ENCODE assay signal across 2 cellular contexts in the genomic region with DNA sequence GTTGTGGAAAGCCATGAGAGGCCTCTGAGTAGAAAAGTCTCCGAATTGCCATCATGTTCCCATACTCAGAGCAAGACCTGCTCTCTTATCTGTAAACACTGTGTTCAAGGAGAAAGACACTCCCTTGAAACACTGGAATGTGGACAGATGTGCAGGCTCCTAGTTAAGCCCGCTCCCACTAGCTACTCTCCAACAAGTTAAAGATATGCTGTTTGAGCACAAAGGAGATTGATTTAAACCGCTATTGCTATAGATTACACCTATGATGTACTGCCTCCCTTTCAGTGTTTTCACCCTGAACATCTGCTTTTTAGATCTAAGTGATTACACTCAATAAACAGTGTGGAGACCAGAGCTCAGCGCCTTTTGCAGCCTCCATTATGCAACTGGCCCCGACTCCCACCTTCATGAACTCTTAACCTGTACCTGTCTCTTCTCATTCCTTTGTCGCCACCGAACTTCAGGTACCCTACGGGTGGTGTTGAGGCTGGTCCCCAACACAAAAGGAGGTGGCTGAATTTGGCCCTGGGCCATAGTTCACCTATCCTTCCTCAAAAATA.
TF ChIP-seq lines count a peak whose summit lies in the region.

No MANE protein-coding gene starts in this region.

TF ChIP-seq in HepG2, 621 proteins besides CTCF, POLR2A, EP300 and RAD21 (continues in another document):
- TF ChIP-seq ZNF335 (CRISPR knock-in tag; IDR thresholded peaks at IDR 0.05) (no peak), GLI4 (CRISPR knock-in tag; IDR thresholded peaks at IDR 0.05; ENCODE audit: borderline replicate concordance) (no peak), NONO (IDR thresholded peaks at IDR 0.05) (no peak), NONO (CRISPR knock-in tag; conservative IDR thresholded peaks at IDR 0.05) (no peak), NR2F6 (IDR thresholded peaks at IDR 0.05) (no peak), NR2F6 (CRISPR knock-in tag; IDR thresholded peaks at IDR 0.05) (peak; percentile 15; the same call in 1 of the 2 replicates), TGIF2 (CRISPR knock-in tag; IDR thresholded peaks at IDR 0.05) (no peak), KDM1A (CRISPR knock-in tag; IDR thresholded peaks at IDR 0.05) (no peak), ZNF816 (CRISPR knock-in tag; IDR thresholded peaks at IDR 0.05; ENCODE audit: borderline replicate concordance) (no peak), NFATC3 (CRISPR knock-in tag; IDR thresholded peaks at IDR 0.05) (no peak), POLR2AphosphoS2 (IDR thresholded peaks at IDR 0.05; ENCODE audit: low read depth, low read length) (no peak), ZNF30 (CRISPR knock-in tag; IDR thresholded peaks at IDR 0.05) (no peak)
- TF ChIP-seq, protein P1, sequence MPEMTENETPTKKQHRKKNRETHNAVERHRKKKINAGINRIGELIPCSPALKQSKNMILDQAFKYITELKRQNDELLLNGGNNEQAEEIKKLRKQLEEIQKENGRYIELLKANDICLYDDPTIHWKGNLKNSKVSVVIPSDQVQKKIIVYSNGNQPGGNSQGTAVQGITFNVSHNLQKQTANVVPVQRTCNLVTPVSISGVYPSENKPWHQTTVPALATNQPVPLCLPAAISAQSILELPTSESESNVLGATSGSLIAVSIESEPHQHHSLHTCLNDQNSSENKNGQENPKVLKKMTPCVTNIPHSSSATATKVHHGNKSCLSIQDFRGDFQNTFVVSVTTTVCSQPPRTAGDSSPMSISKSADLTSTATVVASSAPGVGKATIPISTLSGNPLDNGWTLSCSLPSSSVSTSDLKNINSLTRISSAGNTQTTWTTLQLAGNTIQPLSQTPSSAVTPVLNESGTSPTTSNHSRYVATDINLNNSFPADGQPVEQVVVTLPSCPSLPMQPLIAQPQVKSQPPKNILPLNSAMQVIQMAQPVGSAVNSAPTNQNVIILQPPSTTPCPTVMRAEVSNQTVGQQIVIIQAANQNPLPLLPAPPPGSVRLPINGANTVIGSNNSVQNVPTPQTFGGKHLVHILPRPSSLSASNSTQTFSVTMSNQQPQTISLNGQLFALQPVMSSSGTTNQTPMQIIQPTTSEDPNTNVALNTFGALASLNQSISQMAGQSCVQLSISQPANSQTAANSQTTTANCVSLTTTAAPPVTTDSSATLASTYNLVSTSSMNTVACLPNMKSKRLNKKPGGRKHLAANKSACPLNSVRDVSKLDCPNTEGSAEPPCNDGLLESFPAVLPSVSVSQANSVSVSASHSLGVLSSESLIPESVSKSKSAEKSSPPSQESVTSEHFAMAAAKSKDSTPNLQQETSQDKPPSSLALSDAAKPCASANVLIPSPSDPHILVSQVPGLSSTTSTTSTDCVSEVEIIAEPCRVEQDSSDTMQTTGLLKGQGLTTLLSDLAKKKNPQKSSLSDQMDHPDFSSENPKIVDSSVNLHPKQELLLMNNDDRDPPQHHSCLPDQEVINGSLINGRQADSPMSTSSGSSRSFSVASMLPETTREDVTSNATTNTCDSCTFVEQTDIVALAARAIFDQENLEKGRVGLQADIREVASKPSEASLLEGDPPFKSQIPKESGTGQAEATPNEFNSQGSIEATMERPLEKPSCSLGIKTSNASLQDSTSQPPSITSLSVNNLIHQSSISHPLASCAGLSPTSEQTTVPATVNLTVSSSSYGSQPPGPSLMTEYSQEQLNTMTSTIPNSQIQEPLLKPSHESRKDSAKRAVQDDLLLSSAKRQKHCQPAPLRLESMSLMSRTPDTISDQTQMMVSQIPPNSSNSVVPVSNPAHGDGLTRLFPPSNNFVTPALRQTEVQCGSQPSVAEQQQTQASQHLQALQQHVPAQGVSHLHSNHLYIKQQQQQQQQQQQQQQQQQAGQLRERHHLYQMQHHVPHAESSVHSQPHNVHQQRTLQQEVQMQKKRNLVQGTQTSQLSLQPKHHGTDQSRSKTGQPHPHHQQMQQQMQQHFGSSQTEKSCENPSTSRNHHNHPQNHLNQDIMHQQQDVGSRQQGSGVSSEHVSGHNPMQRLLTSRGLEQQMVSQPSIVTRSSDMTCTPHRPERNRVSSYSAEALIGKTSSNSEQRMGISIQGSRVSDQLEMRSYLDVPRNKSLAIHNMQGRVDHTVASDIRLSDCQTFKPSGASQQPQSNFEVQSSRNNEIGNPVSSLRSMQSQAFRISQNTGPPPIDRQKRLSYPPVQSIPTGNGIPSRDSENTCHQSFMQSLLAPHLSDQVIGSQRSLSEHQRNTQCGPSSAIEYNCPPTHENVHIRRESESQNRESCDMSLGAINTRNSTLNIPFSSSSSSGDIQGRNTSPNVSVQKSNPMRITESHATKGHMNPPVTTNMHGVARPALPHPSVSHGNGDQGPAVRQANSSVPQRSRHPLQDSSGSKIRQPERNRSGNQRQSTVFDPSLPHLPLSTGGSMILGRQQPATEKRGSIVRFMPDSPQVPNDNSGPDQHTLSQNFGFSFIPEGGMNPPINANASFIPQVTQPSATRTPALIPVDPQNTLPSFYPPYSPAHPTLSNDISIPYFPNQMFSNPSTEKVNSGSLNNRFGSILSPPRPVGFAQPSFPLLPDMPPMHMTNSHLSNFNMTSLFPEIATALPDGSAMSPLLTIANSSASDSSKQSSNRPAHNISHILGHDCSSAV (CRISPR knock-in tag; IDR thresholded peaks at IDR 0.05; ENCODE audit: borderline replicate concordance) = no peak
- TF ChIP-seq, protein P2, sequence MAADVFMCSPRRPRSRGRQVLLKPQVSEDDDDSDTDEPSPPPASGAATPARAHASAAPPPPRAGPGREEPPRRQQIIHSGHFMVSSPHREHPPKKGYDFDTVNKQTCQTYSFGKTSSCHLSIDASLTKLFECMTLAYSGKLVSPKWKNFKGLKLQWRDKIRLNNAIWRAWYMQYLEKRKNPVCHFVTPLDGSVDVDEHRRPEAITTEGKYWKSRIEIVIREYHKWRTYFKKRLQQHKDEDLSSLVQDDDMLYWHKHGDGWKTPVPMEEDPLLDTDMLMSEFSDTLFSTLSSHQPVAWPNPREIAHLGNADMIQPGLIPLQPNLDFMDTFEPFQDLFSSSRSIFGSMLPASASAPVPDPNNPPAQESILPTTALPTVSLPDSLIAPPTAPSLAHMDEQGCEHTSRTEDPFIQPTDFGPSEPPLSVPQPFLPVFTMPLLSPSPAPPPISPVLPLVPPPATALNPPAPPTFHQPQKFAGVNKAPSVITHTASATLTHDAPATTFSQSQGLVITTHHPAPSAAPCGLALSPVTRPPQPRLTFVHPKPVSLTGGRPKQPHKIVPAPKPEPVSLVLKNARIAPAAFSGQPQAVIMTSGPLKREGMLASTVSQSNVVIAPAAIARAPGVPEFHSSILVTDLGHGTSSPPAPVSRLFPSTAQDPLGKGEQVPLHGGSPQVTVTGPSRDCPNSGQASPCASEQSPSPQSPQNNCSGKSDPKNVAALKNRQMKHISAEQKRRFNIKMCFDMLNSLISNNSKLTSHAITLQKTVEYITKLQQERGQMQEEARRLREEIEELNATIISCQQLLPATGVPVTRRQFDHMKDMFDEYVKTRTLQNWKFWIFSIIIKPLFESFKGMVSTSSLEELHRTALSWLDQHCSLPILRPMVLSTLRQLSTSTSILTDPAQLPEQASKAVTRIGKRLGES (CRISPR knock-in tag; IDR thresholded peaks at IDR 0.05; ENCODE audit: borderline replicate concordance) = no peak
- TF ChIP-seq, protein P3, sequence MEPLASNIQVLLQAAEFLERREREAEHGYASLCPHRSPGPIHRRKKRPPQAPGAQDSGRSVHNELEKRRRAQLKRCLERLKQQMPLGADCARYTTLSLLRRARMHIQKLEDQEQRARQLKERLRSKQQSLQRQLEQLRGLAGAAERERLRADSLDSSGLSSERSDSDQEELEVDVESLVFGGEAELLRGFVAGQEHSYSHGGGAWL (CRISPR knock-in tag; IDR thresholded peaks at IDR 0.05) = no peak

TF ChIP-seq in K562, 482 proteins besides CTCF, POLR2A, EP300 and RAD21:
- TF ChIP-seq, protein P4, sequence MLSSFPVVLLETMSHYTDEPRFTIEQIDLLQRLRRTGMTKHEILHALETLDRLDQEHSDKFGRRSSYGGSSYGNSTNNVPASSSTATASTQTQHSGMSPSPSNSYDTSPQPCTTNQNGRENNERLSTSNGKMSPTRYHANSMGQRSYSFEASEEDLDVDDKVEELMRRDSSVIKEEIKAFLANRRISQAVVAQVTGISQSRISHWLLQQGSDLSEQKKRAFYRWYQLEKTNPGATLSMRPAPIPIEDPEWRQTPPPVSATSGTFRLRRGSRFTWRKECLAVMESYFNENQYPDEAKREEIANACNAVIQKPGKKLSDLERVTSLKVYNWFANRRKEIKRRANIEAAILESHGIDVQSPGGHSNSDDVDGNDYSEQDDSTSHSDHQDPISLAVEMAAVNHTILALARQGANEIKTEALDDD (IDR thresholded peaks at IDR 0.05) = peak; percentile 51; the same call in 1 of the 2 replicates
- TF ChIP-seq IRF2 (CRISPR knock-in tag; IDR thresholded peaks at IDR 0.05) (no peak), PRMT5 (CRISPR knock-in tag; IDR thresholded peaks at IDR 0.05) (no peak), SMAD2 (IDR thresholded peaks at IDR 0.05; ENCODE audit: low read depth, low read length) (no peak), TCF3 (CRISPR knock-in tag; IDR thresholded peaks at IDR 0.05) (peak; percentile 37; the same call in 1 of the 2 replicates), KLF6 (CRISPR knock-in tag; IDR thresholded peaks at IDR 0.05; ENCODE audit: borderline replicate concordance) (no peak), CBFA2T2 (conservative IDR thresholded peaks at IDR 0.05) (0 out of 2 replicates have a peak, but pooled peaks have one; percentile 12), FOS (IDR thresholded peaks at IDR 0.05; ENCODE audit: extremely low read depth, insufficient read length) (no peak), HLTF (IDR thresholded peaks at IDR 0.05) (no peak), NFIC (IDR thresholded peaks at IDR 0.05) (peak; percentile 39), CBFA2T3 (IDR thresholded peaks at IDR 0.05) (peak; percentile 22; the same call in 1 of the 2 replicates)
